In genomic region chr15:88624156-88624970, GRCh38 we compare ENCODE assay signal across 7 cellular contexts. TPM values are rescaled to one million over a fixed set of nuclear protein-coding genes. Genes with fewer than 3 reads are reported as not detected.
DNase-seq lines count a peak whose midpoint lies in the region; ATAC-seq, FAIRE-seq and TF ChIP-seq lines count a peak whose summit lies in the region.

No MANE protein-coding gene starts in this region.

- H3K27me3 Mint-ChIP-seq in T-helper 2 cell treated with Interferon-gamma antibody and Interleukin-4, amounts not matched to agents 5 μg/mL and 100 μg/mL, for 36 hours (ENCODE audit: low read depth), result no peaks in the 10 kb centered on the region
- peaks cover 6% of the 10 kb centered on the region for H3K27me3 Mint-ChIP-seq in endothelial cell (ENCODE audit: unreplicated experiment)
- H3K27me3 Mint-ChIP-seq in natural killer cell (ENCODE audit: low read depth in 2 of 2), result peaks cover 6 to 8% of the 10 kb centered on the region in 2 donors

- intact Hi-C loops in natural killer cell (cut with micrococcal nuclease), result loop anchor here (1.0 to 5.0 kb wide), 4 partner anchors 14 to 393 kb away; no protein-coding TSS in a partner anchor

- peak overlapping the region; percentile 95 for H3K27ac Mint-ChIP-seq in T-helper 2 cell treated with Interferon-gamma antibody and Interleukin-4, amounts not matched to agents 5 μg/mL and 100 μg/mL, for 36 hours
- H3K27ac Mint-ChIP-seq in endothelial cell (ENCODE audit: unreplicated experiment) (peak overlapping the region; percentile 68), natural killer cell (peak overlapping the region; percentile 70 to 89)

- no peaks in the 10 kb centered on the region for H3K9me3 Mint-ChIP-seq in T-helper 2 cell treated with Interferon-gamma antibody and Interleukin-4, amounts not matched to agents 5 μg/mL and 100 μg/mL, for 36 hours
- H3K9me3 Mint-ChIP-seq in endothelial cell (ENCODE audit: unreplicated experiment) (no peaks in the 10 kb centered on the region), natural killer cell (no peaks in the 10 kb centered on the region)

- TF ChIP-seq CTCF in endothelial cell (IDR thresholded peaks at IDR 0.05; ENCODE audit: unreplicated experiment) (no peak), natural killer cell (IDR thresholded peaks at IDR 0.05) (peak; percentile 70)

- DNase-seq in GM18507 (ENCODE audit: extremely low spot score, insufficient read length, low read depth), result no peak
- DNase-seq in T-helper 2 cell treated with Interferon-gamma antibody and Interleukin-4, amounts not matched to agents 5 μg/mL and 100 μg/mL, for 36 hours (ENCODE audit: low spot score), result peak; percentile 21
- peak; percentile 49 for DNase-seq in endothelial cell (ENCODE audit: low spot score)
- DNase-seq in natural killer cell, result no peak
- no peak for DNase-seq in GM19240 (ENCODE audit: insufficient read length, low spot score)

- peaks cover 61% of the 10 kb centered on the region for H3K4me1 Mint-ChIP-seq in T-helper 2 cell treated with Interferon-gamma antibody and Interleukin-4, amounts not matched to agents 5 μg/mL and 100 μg/mL, for 36 hours (ENCODE audit: low read depth)
- H3K4me1 Mint-ChIP-seq in endothelial cell (ENCODE audit: unreplicated experiment) (peaks cover 28% of the 10 kb centered on the region), natural killer cell (peaks cover 43 to 62% of the 10 kb centered on the region in 2 donors)

- H3K4me3 Mint-ChIP-seq in T-helper 2 cell treated with Interferon-gamma antibody and Interleukin-4, amounts not matched to agents 5 μg/mL and 100 μg/mL, for 36 hours, result peak overlapping the region; percentile 95
- H3K4me3 Mint-ChIP-seq in endothelial cell (ENCODE audit: unreplicated experiment) (peak overlapping the region; percentile 10), natural killer cell (peak overlapping the region; percentile 55)

- peaks cover 57% of the 10 kb centered on the region for H3K36me3 Mint-ChIP-seq in T-helper 2 cell treated with Interferon-gamma antibody and Interleukin-4, amounts not matched to agents 5 μg/mL and 100 μg/mL, for 36 hours (ENCODE audit: low read depth)
- H3K36me3 Mint-ChIP-seq in endothelial cell (ENCODE audit: low read depth, unreplicated experiment) (peaks cover 14% of the 10 kb centered on the region), natural killer cell (no peaks in the 10 kb centered on the region)

- peak; percentile 69 for FAIRE-seq in GM18507 (lab: Jason Lieb, UNC)

- ATAC-seq in HG02885 (IDR thresholded peaks at IDR 0.05; ENCODE audit: poor library complexity, unreplicated experiment) (peak; percentile 30), natural killer cell (peak; percentile 55 to 70 (median 61)), GM18520 (IDR thresholded peaks at IDR 0.05; ENCODE audit: unreplicated experiment) (no peak)

RNA-seq across cellular contexts. Expression of gene AEN, which starts 3.2 kb away (rescaled TPM):
- total RNA-seq in endothelial cell (ENCODE audit: unreplicated experiment), result 31.5 TPM
- 10 to 100 TPM; 19.9 to 26.9 (median 20.9) TPM for total RNA-seq in natural killer cell

RNA-seq across cellular contexts. Expression of gene ISG20, which starts 14.5 kb away (rescaled TPM):
- total RNA-seq in endothelial cell (ENCODE audit: unreplicated experiment) (6.6 TPM), natural killer cell (100 to 1,000 TPM in 2 of 3 donors, 10 to 100 TPM in 1; 80.6 to 137 (median 116) TPM)

Comparison
In these comparisons a context has a peak if more than half of its experiments do, and no peak if none do; other contexts are left out.
1. DNase-seq: peak in T-helper 2 cell treated with Interferon-gamma antibody and Interleukin-4, amounts not matched to agents 5 μg/mL and 100 μg/mL, for 36 hours (single experiment) and endothelial cell (single experiment); none in GM18507 (single experiment), natural killer cell (single experiment) and GM19240 (single experiment).
2. H3K4me3 Mint-ChIP-seq: peak in every context shown above with its lines; median percentile 95 in T-helper 2 cell treated with Interferon-gamma antibody and Interleukin-4, amounts not matched to agents 5 μg/mL and 100 μg/mL, for 36 hours; 55 in natural killer cell; 10 in endothelial cell.
3. RNA of gene ISG20, which starts 14.5 kb away (total RNA-seq): 80.6 to 137 TPM in natural killer cell; 6.6 TPM in endothelial cell (single experiment); every median in the first group is over 10 times any median in the second.
4. Peak in every context shown above with its lines, with median percentiles within 50 percentile points of each other: H3K27ac Mint-ChIP-seq.